22 cellular contexts compared by ENCODE assay signal in genomic region chr5:116896001-116896400, GRCh38.
"Had no signal": no experiment of that assay in that cellular context is flagged by ENCODE, and none has a peak within 500 bp of the region (broad histone marks: within the 10 kb centered on the region; RNA-seq: fewer than 3 reads in every experiment).

No MANE protein-coding gene starts in this region.

- H3K27ac Mint-ChIP-seq: dendritic cell treated with granulocyte-macrophage colony-stimulating factor and Interleukin-4, amounts not matched to agents 40 ng/mL and 50 ng/mL, for 4 days; effector memory CD8-positive, alpha-beta T cell; endodermal cell had no signal

- ATAC-seq: effector memory CD8-positive, alpha-beta T cell; esophagus mucosa; foreskin keratinocyte; gastrocnemius medialis; gastroesophageal sphincter; heart left ventricle; heart right ventricle had no signal

- DNase-seq: colonic mucosa; cortex of kidney; dermis blood vessel endothelial cell; dorsolateral prefrontal cortex; effector CD4-positive, alpha-beta T cell; effector CD8-positive, alpha-beta T cell; effector memory CD4-positive, alpha-beta T cell; effector memory CD8-positive, alpha-beta T cell; endodermal cell; erythroblast; esophagus squamous epithelium; foreskin fibroblast; foreskin keratinocyte; foreskin melanocyte; gastrocnemius medialis; glutamatergic neuron; head of caudate nucleus; heart left ventricle; heart right ventricle had no signal

- H3K9me3 Mint-ChIP-seq: effector memory CD8-positive, alpha-beta T cell; endodermal cell had no signal

- H3K4me3 Mint-ChIP-seq: dendritic cell treated with granulocyte-macrophage colony-stimulating factor and Interleukin-4, amounts not matched to agents 40 ng/mL and 50 ng/mL, for 4 days; effector memory CD8-positive, alpha-beta T cell; endodermal cell had no signal

- H3K27me3 Mint-ChIP-seq: dendritic cell treated with granulocyte-macrophage colony-stimulating factor and Interleukin-4, amounts not matched to agents 40 ng/mL and 50 ng/mL, for 4 days; effector memory CD8-positive, alpha-beta T cell had no signal
